24 cellular contexts compared by ENCODE assay signal in the genomic region with DNA sequence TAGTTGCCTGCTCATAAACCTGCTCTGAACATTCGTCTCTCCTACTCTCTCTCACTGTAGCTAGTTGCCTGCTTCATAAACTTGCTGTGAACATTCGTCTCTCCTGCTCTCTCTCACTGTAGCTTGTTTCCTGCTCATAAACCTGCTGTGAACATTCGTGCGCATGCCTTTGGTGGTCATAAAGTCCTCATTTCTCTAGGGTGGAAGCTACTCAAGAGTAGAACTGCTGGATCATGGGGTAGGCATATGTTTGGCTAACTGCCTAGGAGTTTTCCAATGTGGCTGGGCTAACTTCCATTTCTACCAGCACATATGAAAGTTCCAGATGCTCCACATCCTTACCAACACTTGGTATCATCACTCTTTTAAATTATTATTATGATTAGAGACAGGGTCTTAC.
"Had no signal": no experiment of that assay in that cellular context is flagged by ENCODE, and none has a peak within 500 bp of the region (broad histone marks: within the 10 kb centered on the region; RNA-seq: fewer than 3 reads in every experiment).

No MANE protein-coding gene starts in this region.

- H3K27ac ChIP-seq: body of pancreas, dorsolateral prefrontal cortex, epithelial cell of prostate, left lung, prostate gland, right atrium auricular region, skin epidermis, stomach had no signal

- H3K27me3 ChIP-seq: body of pancreas, dorsolateral prefrontal cortex, left lung, right atrium auricular region, stomach had no signal

- H3K9me3 ChIP-seq: body of pancreas, prostate gland, right atrium auricular region, stomach had no signal

- ATAC-seq: activated T-helper 17 cell treated with anti-CD3 and anti-CD28 coated beads, Interleukin-2, amount 50 U/mL, for 72 hours; body of pancreas; left lung; stimulated activated effector memory CD8-positive, alpha-beta T cell treated with anti-CD3 and anti-CD28 coated beads, Interleukin-12 subunit alpha, Interleukin-12 subunit beta, amount 100 ng/mL, for 72 hours; T-cell had no signal

- H3K4me3 ChIP-seq: body of pancreas, dorsolateral prefrontal cortex, left lung, prostate gland, right atrium auricular region, skin epidermis, stomach had no signal

- H3K4me1 ChIP-seq: body of pancreas, prostate gland, right atrium auricular region, stomach had no signal

- DNase-seq: activated B cell treated with CpG ODN at 0.5 μM for 24 hours; activated CD4-positive, alpha-beta memory T cell treated with anti-CD3 and anti-CD28 coated beads for 36 hours; activated CD4-positive, alpha-beta T cell treated with anti-CD3 and anti-CD28 coated beads for 4 hours; activated naive CD4-positive, alpha-beta T cell; activated naive CD8-positive, alpha-beta T cell treated with anti-CD3 and anti-CD28 coated beads, Interleukin-2, amount 10 ng/mL, durations not matched to agents 7 days and 5 days; activated T-cell treated with anti-CD3 and anti-CD28 coated beads for 4 hours; body of pancreas; caudate nucleus; dorsolateral prefrontal cortex; kidney; left lung; stimulated activated CD4-positive, alpha-beta T cell treated with anti-CD3 and anti-CD28 coated beads, Interleukin-15, amount 100 ng/mL, for 24 hours; stimulated activated CD4-positive, alpha-beta T cell treated with anti-CD3 and anti-CD28 coated beads, Interleukin-2, amount 100 ng/mL, for 48 hours; stomach; T-cell; T-helper 9 cell had no signal

- H3K4me3 Mint-ChIP-seq: activated B cell treated with CpG ODN at 0.5 μM for 24 hours; activated CD4-positive, alpha-beta memory T cell treated with anti-CD3 and anti-CD28 coated beads for 36 hours; activated naive CD8-positive, alpha-beta T cell treated with anti-CD3 and anti-CD28 coated beads, Interleukin-2, amount 10 ng/mL, durations not matched to agents 7 days and 5 days; activated T-helper 17 cell treated with anti-CD3 and anti-CD28 coated beads, Interleukin-2, amount 50 U/mL, for 72 hours; neural crest cell; stimulated activated effector memory CD8-positive, alpha-beta T cell treated with anti-CD3 and anti-CD28 coated beads, Interleukin-12 subunit alpha, Interleukin-12 subunit beta, amount 100 ng/mL, for 72 hours; T-cell; type B pancreatic cell had no signal

- H3K4me1 Mint-ChIP-seq: activated naive CD8-positive, alpha-beta T cell treated with anti-CD3 and anti-CD28 coated beads, Interleukin-2, amount 10 ng/mL, durations not matched to agents 7 days and 5 days; activated T-helper 17 cell treated with anti-CD3 and anti-CD28 coated beads, Interleukin-2, amount 50 U/mL, for 72 hours; stimulated activated effector memory CD8-positive, alpha-beta T cell treated with anti-CD3 and anti-CD28 coated beads, Interleukin-12 subunit alpha, Interleukin-12 subunit beta, amount 100 ng/mL, for 72 hours; T-cell had no signal

- H3K9me3 Mint-ChIP-seq: activated B cell treated with CpG ODN at 0.5 μM for 24 hours; activated CD4-positive, alpha-beta memory T cell treated with anti-CD3 and anti-CD28 coated beads for 36 hours; activated naive CD8-positive, alpha-beta T cell treated with anti-CD3 and anti-CD28 coated beads, Interleukin-2, amount 10 ng/mL, durations not matched to agents 7 days and 5 days; activated T-helper 17 cell treated with anti-CD3 and anti-CD28 coated beads, Interleukin-2, amount 50 U/mL, for 72 hours; stimulated activated effector memory CD8-positive, alpha-beta T cell treated with anti-CD3 and anti-CD28 coated beads, Interleukin-12 subunit alpha, Interleukin-12 subunit beta, amount 100 ng/mL, for 72 hours; T-cell; type B pancreatic cell had no signal

- H3K27ac Mint-ChIP-seq: activated B cell treated with CpG ODN at 0.5 μM for 24 hours; activated CD4-positive, alpha-beta memory T cell treated with anti-CD3 and anti-CD28 coated beads for 36 hours; activated naive CD8-positive, alpha-beta T cell treated with anti-CD3 and anti-CD28 coated beads, Interleukin-2, amount 10 ng/mL, durations not matched to agents 7 days and 5 days; activated T-helper 17 cell treated with anti-CD3 and anti-CD28 coated beads, Interleukin-2, amount 50 U/mL, for 72 hours; stimulated activated effector memory CD8-positive, alpha-beta T cell treated with anti-CD3 and anti-CD28 coated beads, Interleukin-12 subunit alpha, Interleukin-12 subunit beta, amount 100 ng/mL, for 72 hours; T-cell; type B pancreatic cell had no signal

- H3K27me3 Mint-ChIP-seq: activated B cell treated with CpG ODN at 0.5 μM for 24 hours; activated CD4-positive, alpha-beta memory T cell treated with anti-CD3 and anti-CD28 coated beads for 36 hours; activated naive CD8-positive, alpha-beta T cell treated with anti-CD3 and anti-CD28 coated beads, Interleukin-2, amount 10 ng/mL, durations not matched to agents 7 days and 5 days; activated T-helper 17 cell treated with anti-CD3 and anti-CD28 coated beads, Interleukin-2, amount 50 U/mL, for 72 hours; T-cell; type B pancreatic cell had no signal
